In the genomic region with DNA sequence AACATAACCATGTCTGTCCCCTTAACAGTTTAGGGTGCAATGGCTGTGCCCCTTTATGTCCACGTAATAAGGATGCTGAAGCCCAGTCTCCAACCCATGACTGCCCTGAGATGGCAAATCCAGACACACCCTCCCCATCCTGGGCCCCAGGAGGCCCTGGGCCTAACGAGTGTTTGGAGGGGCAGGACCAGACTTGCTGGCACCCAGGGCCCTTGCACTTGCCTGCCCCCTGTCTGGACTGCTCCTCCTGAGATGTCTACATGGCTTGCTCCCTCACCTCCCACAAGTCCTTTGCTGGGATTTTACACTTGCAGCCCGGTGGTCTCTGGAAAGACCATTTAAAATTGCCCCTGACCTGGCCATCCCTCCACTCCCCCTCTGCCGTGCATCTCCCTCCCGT, we compare ENCODE assay signal across 1 cellular context.
TF ChIP-seq lines count a peak whose summit lies in the region.

No MANE protein-coding gene starts in this region.

TF ChIP-seq in HCT116, 20 proteins besides CTCF, POLR2A, EP300 and RAD21 (continued from another document):
- no peak for TF ChIP-seq SP1 (IDR thresholded peaks at IDR 0.05; ENCODE audit: low read depth)
- TF ChIP-seq CEBPB (IDR thresholded peaks at IDR 0.05; ENCODE audit: low read depth) = no peak
- TF ChIP-seq ZFX (IDR thresholded peaks at IDR 0.05) = no peak
TF ChIP-seq in HCT116: peak in this region for 0.
